ENCODE assay signal across 8 cellular contexts in genomic region chr6:133921249-133921859, GRCh38. TPM values are rescaled to one million over a fixed set of nuclear protein-coding genes. Genes with fewer than 3 reads are reported as not detected.
DNase-seq lines count a peak whose midpoint lies in the region; ATAC-seq and TF ChIP-seq lines count a peak whose summit lies in the region.

No MANE protein-coding gene starts in this region.

- H3K36me3 ChIP-seq in right lobe of liver: no peaks in the 10 kb centered on the region

- no peak for TF ChIP-seq POLR2A in right lobe of liver (IDR thresholded peaks at IDR 0.05)

- H3K4me3 ChIP-seq in right lobe of liver: no peak overlapping the region

- TF ChIP-seq CTCF in GM13977 (IDR thresholded peaks at IDR 0.05; ENCODE audit: extremely low read depth, insufficient read depth, missing control alignments) (peak; percentile 83), right lobe of liver (IDR thresholded peaks at IDR 0.05) (peak; percentile 55 to 82 (median 74))

- H3K27ac ChIP-seq in right lobe of liver: no peak overlapping the region

- WGBS in right lobe of liver (ENCODE audit: insufficient coverage, low coverage, low lambda C conversion rate, missing lambda C conversion rate): 28% methylated on average over 6 of the region's 6 CpGs

- H3K4me1 ChIP-seq in right lobe of liver: no peaks in the 10 kb centered on the region

- in situ Hi-C loops in GM13977 (cut with MboI; ENCODE audit: low pct_unique_long_range_greater_than_20kb, low sequenced_read_pairs, unreplicated experiment): loop anchor here (10.0 kb wide), 1 partner anchor 173 kb away; no protein-coding TSS in a partner anchor

- intact Hi-C loops in right lobe of liver (cut with DNase I): loop anchor here (10.0 kb wide), 1 partner anchor 173 kb away; no protein-coding TSS in a partner anchor

- H3K9me3 ChIP-seq in right lobe of liver: no peaks in the 10 kb centered on the region

- H3K27me3 ChIP-seq in right lobe of liver: no peaks in the 10 kb centered on the region

- DNase-seq in 8988T (peak; percentile 61), GM13977 (ENCODE audit: low spot score) (peak; percentile 64), NCI-H446 (lab: John Stamatoyannopoulos, UW) (peak; percentile 50 to 81), cerebellum (ENCODE audit: low spot score) (peak; percentile 70), right lobe of liver (peak; percentile 51 to 69 (median 60))
- peak; percentile 50 to 64 for DNase-seq in activated CD4-positive, alpha-beta T cell treated with anti-CD3 and anti-CD28 coated beads for 24 hours (ENCODE audit: low read depth in 2 of 2)
- peak; percentile 50 to 60 (median 58) for DNase-seq in stimulated activated CD4-positive, alpha-beta T cell treated with anti-CD3 and anti-CD28 coated beads, TNF-alpha, amount 100 ng/mL, for 48 hours (ENCODE audit: low read depth in 3 of 3)

- ATAC-seq in HG03354 (IDR thresholded peaks at IDR 0.05; ENCODE audit: poor library complexity, severe bottlenecking, unreplicated experiment): peak; percentile 57
- peak; percentile 69 to 76 (median 72) for ATAC-seq in right lobe of liver

RNA-seq across cellular contexts. Expression of gene TBPL1, which starts 31.7 kb away (rescaled TPM):
- total RNA-seq in cerebellum: 42.2 TPM
- total RNA-seq in right lobe of liver: 10 to 100 TPM in 2 of 6 experiments, 1 to 10 TPM in 4; 6.0 to 11.5 (median 9.4) TPM

RNA-seq across cellular contexts. Expression of gene TCF21, which starts 32.4 kb away (rescaled TPM):
- not detected for total RNA-seq in cerebellum
- 1 to 10 TPM in 3 of 6 experiments, under 1 TPM in 3; 0.46 to 1.5 (median 0.99) TPM for total RNA-seq in right lobe of liver
